Comparison of ENCODE assay signal across 10 cellular contexts in the genomic region with DNA sequence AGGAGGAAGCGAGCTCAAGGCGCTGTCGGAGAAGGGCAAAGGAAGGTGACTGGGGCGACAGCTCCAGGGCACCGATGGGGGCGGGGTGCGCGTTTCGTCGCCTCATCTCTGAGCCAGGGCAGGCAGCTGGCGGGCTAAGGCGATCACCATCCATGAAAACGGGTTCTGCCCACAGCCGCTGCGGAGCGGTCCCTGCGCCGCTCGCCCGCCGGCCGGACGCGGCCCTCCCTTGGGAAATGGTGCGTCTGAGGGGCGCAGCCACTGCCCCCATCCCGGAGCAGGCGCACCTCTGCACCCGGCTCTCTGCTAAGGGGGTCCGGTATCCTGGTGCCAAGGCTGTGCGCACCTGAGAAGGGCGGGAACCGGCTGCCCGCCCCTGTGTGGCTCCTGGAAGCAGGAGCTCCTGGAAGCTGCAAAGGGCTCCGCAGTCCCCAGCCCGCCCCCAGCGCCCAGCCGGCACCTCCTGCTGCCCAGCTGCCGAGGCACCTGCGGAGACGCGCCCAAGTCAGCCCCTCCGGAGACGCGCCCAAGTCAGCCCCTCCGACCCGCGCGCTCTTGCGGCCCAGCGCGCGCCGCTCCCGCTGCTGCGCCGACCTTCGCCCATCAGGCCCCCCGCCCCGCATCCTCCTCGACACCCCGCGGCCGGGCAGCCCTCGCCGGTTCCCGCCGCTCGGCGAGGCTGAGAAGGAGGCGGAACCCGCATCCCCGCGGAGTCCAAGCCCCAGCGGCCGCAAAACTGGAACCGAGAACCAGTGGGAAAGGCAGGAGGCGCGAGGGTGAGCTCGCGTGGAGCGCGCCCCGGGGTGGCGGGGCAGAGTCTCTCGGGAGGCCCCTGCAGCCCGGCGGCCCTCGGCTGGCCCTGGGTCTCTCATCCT. TPM values are rescaled to one million over a fixed set of nuclear protein-coding genes. Genes with fewer than 3 reads are reported as not detected.
DNase-seq lines count a peak whose midpoint lies in the region; ATAC-seq and TF ChIP-seq lines count a peak whose summit lies in the region.
"Had no signal": no experiment of that assay in that cellular context is flagged by ENCODE, and none has a peak within 500 bp of the region (broad histone marks: within the 10 kb centered on the region; RNA-seq: fewer than 3 reads in every experiment).

No MANE protein-coding gene starts in this region.

- H2BK15ac ChIP-seq in neuronal stem cell (ENCODE audit: low read length) = peak overlapping the region; percentile 60

- in situ Hi-C loops in G401 (cut with HindIII; ENCODE audit: low sequenced_read_pairs) = no loop called here

- H2AK5ac ChIP-seq in neuronal stem cell (ENCODE audit: low read depth, low read length) = no peak overlapping the region

- peak overlapping the region; percentile 77 for H3K23ac ChIP-seq in neuronal stem cell (ENCODE audit: low read depth, low read length, poor library complexity)

- peak; percentile 19 for DNase-seq in endothelial cell (ENCODE audit: low spot score)
- DNase-seq in neuronal stem cell (ENCODE audit: low spot score) = peak; percentile 23
- DNase-seq in G401 (ENCODE audit: low spot score) = no peak
- DNase-seq in SKM-1 treated with dmso at 0.1 percent for 144 hours (lab: John Stamatoyannopoulos, UW; ENCODE audit: unreplicated experiment) = no peak

- H3K9ac ChIP-seq in ES-I3 (ENCODE audit: low read depth, low read length) = peak overlapping the region; percentile 60; the same call in 1 of the 2 replicates
- 0 out of 2 replicates have a peak overlapping the region, but pooled peaks have one; percentile 24 for H3K9ac ChIP-seq in HUES64 (ENCODE audit: low read depth, low read length)
- H3K9ac ChIP-seq in neuronal stem cell (ENCODE audit: low read depth, low read length, poor library complexity) = peak overlapping the region; percentile 60

- H3K4me3 Mint-ChIP-seq in endothelial cell (ENCODE audit: unreplicated experiment) = peak overlapping the region; percentile 85

- H3K27ac Mint-ChIP-seq in endothelial cell (ENCODE audit: unreplicated experiment) = no peak overlapping the region
- H3K27ac Mint-ChIP-seq: activated naive CD4-positive, alpha-beta T cell treated with anti-CD3 and anti-CD28 coated beads, Interleukin-2, amount 50 U/mL, for 72 hours had no signal

- no peak overlapping the region for H3K14ac ChIP-seq in neuronal stem cell (ENCODE audit: low read length)

- H2AFZ ChIP-seq in neuronal stem cell (ENCODE audit: low read length) = peak overlapping the region; percentile 97

- H3K4me1 ChIP-seq in ES-I3 (ENCODE audit: insufficient read depth, low read length) = no peaks in the 10 kb centered on the region
- H3K4me1 ChIP-seq in HUES64 (ENCODE audit: insufficient read depth, low read length) = no peaks in the 10 kb centered on the region
- peaks cover 2 to 3% of the 10 kb centered on the region in 2 donors for H3K4me1 ChIP-seq in neuronal stem cell (ENCODE audit: control insufficient read depth in 2 of 2, insufficient read depth in 1 of 2, low read depth in 1 of 2, low read length in 2 of 2)

- no peak for ATAC-seq in GM21423 (IDR thresholded peaks at IDR 0.05; ENCODE audit: unreplicated experiment)
- ATAC-seq in HG02610 (IDR thresholded peaks at IDR 0.05; ENCODE audit: unreplicated experiment) = no peak

- H3K4ac ChIP-seq in neuronal stem cell (ENCODE audit: low read length) = no peak overlapping the region

- no peak overlapping the region for H2BK120ac ChIP-seq in neuronal stem cell (ENCODE audit: low read depth, low read length)

- TF ChIP-seq CTCF in endothelial cell (IDR thresholded peaks at IDR 0.05; ENCODE audit: unreplicated experiment) = no peak

- H3K79me1 ChIP-seq in neuronal stem cell (ENCODE audit: low read depth, low read length) = no peaks in the 10 kb centered on the region

- H3K4me2 ChIP-seq in neuronal stem cell (ENCODE audit: insufficient read depth, low read length, poor library complexity, severe bottlenecking) = peak overlapping the region; percentile 99

- no peak overlapping the region for H2BK12ac ChIP-seq in neuronal stem cell (ENCODE audit: low read length)

- peaks cover 7% of the 10 kb centered on the region for H3K4me1 Mint-ChIP-seq in endothelial cell (ENCODE audit: unreplicated experiment)

- no peak overlapping the region for H3K27ac ChIP-seq in HUES64 (ENCODE audit: low read depth, low read length)
- no peak overlapping the region for H3K27ac ChIP-seq in neuronal stem cell (replicated peaks; ENCODE audit: low read length)

- no peak overlapping the region for H4K91ac ChIP-seq in neuronal stem cell (ENCODE audit: low read depth, low read length, poor library complexity)

- no peak overlapping the region for H2BK5ac ChIP-seq in neuronal stem cell (ENCODE audit: low read length)

- H3K36me3 ChIP-seq in ES-I3 (ENCODE audit: insufficient read depth, low read length) = no peaks in the 10 kb centered on the region
- H3K36me3 ChIP-seq in HUES64 (ENCODE audit: insufficient read depth, low read length) = no peaks in the 10 kb centered on the region
- no peaks in the 10 kb centered on the region for H3K36me3 ChIP-seq in neuronal stem cell (replicated peaks in 1 of 2; ENCODE audit: control insufficient read depth in 2 of 2, insufficient read depth in 2 of 2, low read length in 2 of 2)

- peaks cover 4% of the 10 kb centered on the region for H3K36me3 Mint-ChIP-seq in endothelial cell (ENCODE audit: low read depth, unreplicated experiment)
- H3K36me3 Mint-ChIP-seq: activated naive CD4-positive, alpha-beta T cell treated with anti-CD3 and anti-CD28 coated beads, Interleukin-2, amount 50 U/mL, for 72 hours had no signal

- WGBS in HUES64 = 1% methylated on average over 89 of the region's 89 CpGs
- no CpG with 5 or more reads among the region's 89 CpGs for WGBS in neuronal stem cell (ENCODE audit: extremely low coverage in 2 of 2, insufficient read length in 2 of 2, insufficient replicate concordance in 1 of 2), 2 donors

- peaks cover 13% of the 10 kb centered on the region for H3K27me3 Mint-ChIP-seq in endothelial cell (ENCODE audit: unreplicated experiment)

- H3K4me3 ChIP-seq in HUES64 (ENCODE audit: low read length) (peak overlapping the region; percentile 51), neuronal stem cell (ENCODE audit: low read length in 2 of 2) (peak overlapping the region; percentile 39 to 87)

- H4K8ac ChIP-seq in neuronal stem cell (ENCODE audit: low read depth, low read length) = no peak overlapping the region

- H3K9me3 Mint-ChIP-seq in endothelial cell (ENCODE audit: unreplicated experiment) = no peaks in the 10 kb centered on the region
- H3K9me3 Mint-ChIP-seq: activated naive CD4-positive, alpha-beta T cell treated with anti-CD3 and anti-CD28 coated beads, Interleukin-2, amount 50 U/mL, for 72 hours had no signal

- no peaks in the 10 kb centered on the region for H3K9me3 ChIP-seq in ES-I3 (ENCODE audit: control insufficient read depth, insufficient read depth, low read length)
- H3K9me3 ChIP-seq in HUES64 (ENCODE audit: insufficient read depth, low read depth, low read length) = no peaks in the 10 kb centered on the region
- H3K9me3 ChIP-seq in neuronal stem cell (replicated peaks in 1 of 2; ENCODE audit: control insufficient read depth in 2 of 2, insufficient read depth in 1 of 2, low read depth in 1 of 2, low read length in 2 of 2) = no peaks in the 10 kb centered on the region

- peak overlapping the region; percentile 89 for H3K18ac ChIP-seq in neuronal stem cell (ENCODE audit: low read length)

- peaks cover 84% of the 10 kb centered on the region for H3K27me3 ChIP-seq in HUES64 (ENCODE audit: insufficient read depth, low read length)
- H3K27me3 ChIP-seq in neuronal stem cell (ENCODE audit: control insufficient read depth in 3 of 3, insufficient read depth in 3 of 3, low read depth in 1 of 3, low read length in 3 of 3) = peaks cover 5 to 86% (median 27%) of the 10 kb centered on the region in 3 experiments

RNA-seq across cellular contexts. Expression of a gene that starts 0.8 kb away (rescaled TPM):
- 0.55 TPM for polyA plus RNA-seq in HUES64 (2013, experiment 1 of 2)
- 0.44 TPM for polyA plus RNA-seq in HUES64 (2013, experiment 2 of 2)
- total RNA-seq in endothelial cell (ENCODE audit: unreplicated experiment) = 0.62 TPM
- 3.1 TPM for polyA plus RNA-seq in neuronal stem cell (2013, experiment 1 of 2)
- polyA plus RNA-seq in neuronal stem cell (2013, experiment 2 of 2) = 3.5 TPM
- total RNA-seq in G401 (2014; rRNA removed; shearing (Covaris generic)) = 0.17 TPM in 1 of 2 replicates, not detected in the other
- total RNA-seq: NCI-H460 had no signal

Comparison
In these comparisons a context has a peak if more than half of its experiments do, and no peak if none do; other contexts are left out.
1. DNase-seq: peak in endothelial cell (single experiment) and neuronal stem cell (single experiment); none in G401 (single experiment) and SKM-1 treated with dmso at 0.1 percent for 144 hours (single experiment).
2. Peak in every context shown above with its lines, with median percentiles within 50 percentile points of each other: H3K9ac ChIP-seq.